Comparison of ENCODE assay signal across 1 cellular context in the genomic region with DNA sequence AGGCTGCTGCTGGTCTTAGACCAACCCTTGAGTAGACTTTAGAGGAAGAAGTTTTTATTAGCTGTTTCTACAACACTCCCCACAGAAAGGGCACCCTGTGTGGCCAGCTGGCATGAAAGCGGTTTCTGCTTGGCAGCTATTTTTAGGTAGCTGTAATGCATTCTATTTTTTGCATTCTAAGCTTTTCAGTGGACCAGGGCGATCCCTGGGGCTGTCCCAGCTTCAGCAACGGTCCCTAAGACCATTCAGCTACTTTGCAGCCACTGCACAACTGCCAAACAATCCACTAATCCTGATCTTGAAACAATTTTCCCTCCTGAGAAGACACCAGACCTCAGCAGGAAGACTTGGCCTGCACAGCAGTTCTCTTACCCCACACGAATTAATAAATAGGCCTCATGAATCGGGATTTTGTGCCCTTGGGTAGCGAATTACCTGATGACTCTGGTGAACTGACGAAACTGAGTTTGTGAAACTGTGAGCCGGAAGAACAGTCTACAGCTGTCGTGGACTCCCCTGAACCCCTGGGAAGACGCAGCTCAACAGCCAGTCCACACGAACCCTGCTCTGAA.
TF ChIP-seq lines count a peak whose summit lies in the region.

No MANE protein-coding gene starts in this region.

TF ChIP-seq in GM12878, 131 proteins besides CTCF, POLR2A, EP300 and RAD21 (continued from another document):
- TF ChIP-seq, protein P1, sequence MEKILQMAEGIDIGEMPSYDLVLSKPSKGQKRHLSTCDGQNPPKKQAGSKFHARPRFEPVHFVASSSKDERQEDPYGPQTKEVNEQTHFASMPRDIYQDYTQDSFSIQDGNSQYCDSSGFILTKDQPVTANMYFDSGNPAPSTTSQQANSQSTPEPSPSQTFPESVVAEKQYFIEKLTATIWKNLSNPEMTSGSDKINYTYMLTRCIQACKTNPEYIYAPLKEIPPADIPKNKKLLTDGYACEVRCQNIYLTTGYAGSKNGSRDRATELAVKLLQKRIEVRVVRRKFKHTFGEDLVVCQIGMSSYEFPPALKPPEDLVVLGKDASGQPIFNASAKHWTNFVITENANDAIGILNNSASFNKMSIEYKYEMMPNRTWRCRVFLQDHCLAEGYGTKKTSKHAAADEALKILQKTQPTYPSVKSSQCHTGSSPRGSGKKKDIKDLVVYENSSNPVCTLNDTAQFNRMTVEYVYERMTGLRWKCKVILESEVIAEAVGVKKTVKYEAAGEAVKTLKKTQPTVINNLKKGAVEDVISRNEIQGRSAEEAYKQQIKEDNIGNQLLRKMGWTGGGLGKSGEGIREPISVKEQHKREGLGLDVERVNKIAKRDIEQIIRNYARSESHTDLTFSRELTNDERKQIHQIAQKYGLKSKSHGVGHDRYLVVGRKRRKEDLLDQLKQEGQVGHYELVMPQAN (conservative IDR thresholded peaks at IDR 0.05): peak; percentile 52; the same call in 1 of the 2 replicates
- TF ChIP-seq POLR2AphosphoS5 (IDR thresholded peaks at IDR 0.05; ENCODE audit: low read length) (no peak), USF1 (IDR thresholded peaks at IDR 0.05; ENCODE audit: borderline replicate concordance, extremely low read length, insufficient read depth, low read depth, low read length) (no peak), JUND (IDR thresholded peaks at IDR 0.05; ENCODE audit: low read depth, low read length) (no peak), TCF12 (IDR thresholded peaks at IDR 0.05; ENCODE audit: low read depth, low read length) (peak; percentile 78; the same call in 1 of the 2 replicates)
TF ChIP-seq in GM12878: peak in this region for 36.
